Comparison of ENCODE assay signal across 27 cellular contexts in the genomic region with DNA sequence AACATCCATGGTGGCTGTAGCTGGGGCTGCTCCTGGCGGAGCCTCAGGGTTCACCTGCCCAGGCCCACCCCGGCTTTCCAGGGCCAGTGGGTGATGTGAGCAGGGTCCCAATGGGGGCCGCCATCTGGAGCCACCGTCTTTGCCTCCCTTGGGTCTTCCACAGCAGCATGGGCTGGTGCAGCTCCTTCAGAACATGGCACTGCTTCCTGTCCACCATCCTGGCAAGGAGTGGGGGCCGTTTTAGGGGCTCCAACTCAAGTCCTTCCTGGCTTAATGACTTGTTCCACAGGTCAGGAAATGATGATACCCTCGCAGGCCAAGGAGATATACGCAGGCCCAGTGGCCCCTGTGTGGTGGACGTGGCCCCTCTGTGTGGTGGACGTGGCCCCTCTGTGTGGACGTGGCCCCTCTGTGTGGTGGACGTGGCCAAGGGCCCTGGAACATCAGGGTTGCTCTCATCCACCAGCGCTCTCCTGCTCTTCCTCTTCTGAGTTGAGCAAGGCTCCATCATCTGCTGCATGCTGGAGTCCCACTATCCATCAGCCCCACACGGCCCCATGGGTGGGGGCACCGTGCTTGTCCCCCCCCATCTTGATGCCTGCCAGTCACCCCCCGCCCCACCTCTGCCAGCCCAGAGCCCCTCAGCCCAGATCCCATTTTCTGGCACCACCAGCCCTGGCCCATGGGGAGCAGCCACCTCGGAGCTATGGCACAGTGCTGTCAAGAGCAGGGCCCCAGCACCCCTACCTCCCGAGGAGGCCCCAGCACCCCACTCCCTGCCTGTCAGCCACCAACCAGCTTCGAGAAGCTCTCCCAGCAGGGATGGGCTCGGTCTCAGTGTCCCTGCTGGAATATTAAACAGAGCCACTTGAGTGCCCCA. TPM values are rescaled to one million over a fixed set of nuclear protein-coding genes. Genes with fewer than 3 reads are reported as not detected.
"Had no signal": no experiment of that assay in that cellular context is flagged by ENCODE, and none has a peak within 500 bp of the region (broad histone marks: within the 10 kb centered on the region; RNA-seq: fewer than 3 reads in every experiment).

No MANE protein-coding gene starts in this region.

- H3K4me1 ChIP-seq: left lung, pancreas, tibial nerve had no signal

- H2AFZ ChIP-seq: hepatocyte had no signal

- H3K4me2 ChIP-seq: hepatocyte had no signal

- H3K4me3 ChIP-seq: hepatocyte, left lung, pancreas, psoas muscle, tibial nerve had no signal

- FAIRE-seq: pancreas had no signal

- H3K9me3 ChIP-seq: left lung, neutrophil, pancreas, psoas muscle, tibial nerve had no signal

- H3K27me3 ChIP-seq: hepatocyte, left lung, neutrophil, pancreas, tibial nerve had no signal

- H3K27ac ChIP-seq: hepatocyte, left lung, neutrophil, pancreas, tibial nerve had no signal

- DNase-seq: activated CD4-positive, alpha-beta T cell treated with anti-CD3 and anti-CD28 coated beads, Interleukin-2, amount 50 U/mL, for 4 hours; activated CD8-positive, alpha-beta memory T cell treated with anti-CD3 and anti-CD28 coated beads for 24 hours; activated CD8-positive, alpha-beta memory T cell treated with anti-CD3 and anti-CD28 coated beads, Interleukin-2, amount 50 U/mL, for 4 hours; activated naive CD4-positive, alpha-beta T cell treated with anti-CD3 and anti-CD28 coated beads for 36 hours; activated naive CD8-positive, alpha-beta T cell treated with anti-CD3 and anti-CD28 coated beads, Interleukin-2, amount 10 ng/mL, durations not matched to agents 7 days and 5 days; activated T-cell treated with anti-CD3 and anti-CD28 coated beads, Interleukin-2, amount 50 U/mL, for 24 hours; amniotic stem cell; foreskin fibroblast; kidney glomerular epithelial cell; left lung; psoas muscle; right cardiac atrium; stimulated activated CD4-positive, alpha-beta T cell treated with anti-CD3 and anti-CD28 coated beads, Interleukin-12 subunit alpha, Interleukin-12 subunit beta, amount 100 ng/mL, for 4 hours; stimulated activated CD4-positive, alpha-beta T cell treated with anti-CD3 and anti-CD28 coated beads, Interleukin-4, amount 100 ng/mL, for 4 hours; stimulated activated naive CD8-positive, alpha-beta T cell treated with anti-CD3 and anti-CD28 coated beads, Interleukin-15, amount 100 ng/mL, for 72 hours; T-helper 1 cell had no signal

- ATAC-seq: activated T-helper 17 cell treated with anti-CD3 and anti-CD28 coated beads, Interleukin-2, amount 50 U/mL, for 72 hours; left lung; natural killer cell treated with Interleukin-12 subunit alpha and Interleukin-12 subunit beta and Interleukin-15 and Interleukin-18, amount 100 ng/mL, for 72 hours; pancreas; right cardiac atrium; stimulated activated naive CD8-positive, alpha-beta T cell treated with anti-CD3 and anti-CD28 coated beads, Interleukin-15, amount 100 ng/mL, for 72 hours had no signal

RNA-seq across cellular contexts. Expression of a gene that starts 7.9 kb away (rescaled TPM):
- total RNA-seq: activated naive CD4-positive, alpha-beta T cell treated with anti-CD3 and anti-CD28 coated beads for 36 hours; activated T-helper 17 cell treated with anti-CD3 and anti-CD28 coated beads, Interleukin-2, amount 50 U/mL, for 72 hours; epithelial cell of proximal tubule; fibroblast of lung; glomerular endothelial cell; hepatocyte; left lung; natural killer cell treated with Interleukin-12 subunit alpha and Interleukin-12 subunit beta and Interleukin-15 and Interleukin-18, amount 100 ng/mL, for 72 hours; pancreas; tibial nerve; WTC11 had no signal
- polyA plus RNA-seq: fibroblast of lung, pancreas, urinary bladder had no signal
